In genomic region chr12:4277856-4278581, GRCh38 we compare ENCODE assay signal across 1 cellular context.
TF ChIP-seq lines count a peak whose summit lies in the region.

No MANE protein-coding gene starts in this region.

TF ChIP-seq in K562, 482 proteins besides CTCF, POLR2A, EP300 and RAD21:
- peak; percentile 15; the same call in 1 of the 2 replicates for TF ChIP-seq POLR2AphosphoS5 (IDR thresholded peaks at IDR 0.05; ENCODE audit: control insufficient read depth, insufficient read depth, low read depth, low read length)
- TF ChIP-seq ZBTB49 (CRISPR knock-in tag; IDR thresholded peaks at IDR 0.05; ENCODE audit: borderline replicate concordance) = no peak
